Comparison of ENCODE assay signal across 33 cellular contexts in the genomic region with DNA sequence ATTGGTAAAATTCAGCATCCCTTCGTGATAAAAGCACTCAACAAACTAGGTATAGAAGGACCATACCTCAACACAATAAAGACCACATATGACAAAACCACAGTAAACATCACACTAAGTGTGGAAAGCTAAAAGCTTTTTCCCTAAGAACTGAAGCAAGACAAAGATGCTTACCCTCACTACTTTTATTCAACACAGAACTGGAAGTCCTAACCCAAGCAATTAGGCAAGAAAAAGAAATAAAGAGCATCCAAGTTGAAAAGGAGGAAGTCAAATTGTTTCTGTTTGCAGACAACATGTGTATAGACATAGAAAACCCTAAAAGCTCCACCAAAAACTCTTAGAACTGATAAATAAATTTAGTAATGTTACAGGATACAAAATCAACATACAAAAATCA.
"Had no signal": no experiment of that assay in that cellular context is flagged by ENCODE, and none has a peak within 500 bp of the region (broad histone marks: within the 10 kb centered on the region; RNA-seq: fewer than 3 reads in every experiment).

No MANE protein-coding gene starts in this region.

- H3K4me1 ChIP-seq: adrenal gland, ascending aorta, body of pancreas, breast epithelium had no signal

- H3K36me3 ChIP-seq: adrenal gland, ascending aorta, brain microvascular endothelial cell, breast epithelium, cardiac muscle cell had no signal

- H3K27me3 ChIP-seq: adrenal gland, ascending aorta, body of pancreas, brain microvascular endothelial cell, breast epithelium, cardiac muscle cell had no signal

- H3K27ac ChIP-seq: adrenal gland, ascending aorta, body of pancreas, brain microvascular endothelial cell, breast epithelium, cardiac muscle cell had no signal

- H3K4me3 ChIP-seq: adrenal gland, ascending aorta, body of pancreas, breast epithelium, cardiac muscle cell had no signal

- DNase-seq: activated effector memory CD4-positive, alpha-beta T cell treated with anti-CD3 and anti-CD28 coated beads, Interleukin-2, amount 50 U/mL, for 16 hours; activated effector memory CD4-positive, alpha-beta T cell treated with Interleukin-2 at 50 U/mL for 16 hours; activated gamma-delta T cell; activated gamma-delta T cell treated with Interleukin-2 at 50 U/mL for 16 hours; activated naive CD4-positive, alpha-beta T cell; activated naive CD4-positive, alpha-beta T cell treated with anti-CD3 and anti-CD28 coated beads for 36 hours; activated naive CD4-positive, alpha-beta T cell treated with anti-CD3 and anti-CD28 coated beads, Interleukin-2, amount 10 ng/mL, durations not matched to agents 7 days and 5 days; activated naive CD4-positive, alpha-beta T cell treated with anti-CD3 and anti-CD28 coated beads, Interleukin-2, amount 50 U/mL, for 16 hours; activated naive CD4-positive, alpha-beta T cell treated with Interleukin-2 at 50 U/mL for 16 hours; activated naive CD8-positive, alpha-beta T cell treated with anti-CD3 and anti-CD28 coated beads for 36 hours; activated naive CD8-positive, alpha-beta T cell treated with anti-CD3 and anti-CD28 coated beads, Interleukin-2, amount 10 ng/mL, durations not matched to agents 7 days and 5 days; activated naive CD8-positive, alpha-beta T cell treated with anti-CD3 and anti-CD28 coated beads, Interleukin-2, amount 50 U/mL, for 24 hours; activated T-cell treated with anti-CD3 and anti-CD28 coated beads, Interleukin-2, amount 50 U/mL, for 24 hours; activated T-cell treated with anti-CD3 and anti-CD28 coated beads, Interleukin-2, amount 50 U/mL, for 4 hours; activated T-cell treated with anti-CD3 and anti-CD28 coated beads, Interleukin-2, amount 50 U/mL, for 48 hours; activated T-cell treated with anti-CD3 and anti-CD28 coated beads, Interleukin-2, amount 50 U/mL, for 72 hours; adrenal gland; amniotic stem cell; amygdala; anterior cingulate cortex; aorta; body of pancreas; brain microvascular endothelial cell; caudate nucleus; central memory CD4-positive, alpha-beta T cell; cerebellar nuclear complex had no signal

- FAIRE-seq: astrocyte, bronchial epithelial cell had no signal

- ATAC-seq: activated naive CD4-positive, alpha-beta T cell treated with anti-CD3 and anti-CD28 coated beads, Interleukin-2, amount 50 U/mL, for 72 hours; activated naive CD8-positive, alpha-beta T cell treated with anti-CD3 and anti-CD28 coated beads, Interleukin-2, amount 50 U/mL, for 24 hours; activated T-cell treated with anti-CD3 and anti-CD28 coated beads, Interleukin-2, amount 50 U/mL, for 4 hours; activated T-cell treated with anti-CD3 and anti-CD28 coated beads, Interleukin-2, amount 50 U/mL, for 72 hours; activated T-helper 17 cell treated with anti-CD3 and anti-CD28 coated beads, Interleukin-2, amount 50 U/mL, for 72 hours; body of pancreas had no signal
